Comparison of ENCODE assay signal across 31 cellular contexts in genomic region chr11:32008879-32009548, GRCh38.
"Had no signal": no experiment of that assay in that cellular context is flagged by ENCODE, and none has a peak within 500 bp of the region (broad histone marks: within the 10 kb centered on the region; RNA-seq: fewer than 3 reads in every experiment).

No MANE protein-coding gene starts in this region.

- H3K27ac ChIP-seq: brain microvascular endothelial cell, coronary artery, dorsolateral prefrontal cortex, esophagus muscularis mucosa, foreskin keratinocyte, gastrocnemius medialis, heart left ventricle had no signal

- H3K36me3 Mint-ChIP-seq: activated naive CD8-positive, alpha-beta T cell had no signal

- ATAC-seq: activated CD8-positive, alpha-beta T cell treated with anti-CD3 and anti-CD28 coated beads for 36 hours; activated T-cell treated with anti-CD3 and anti-CD28 coated beads, Interleukin-2, amount 50 U/mL, for 4 hours; activated T-helper 17 cell treated with anti-CD3 and anti-CD28 coated beads, Interleukin-2, amount 50 U/mL, for 72 hours; effector memory CD8-positive, alpha-beta T cell; foreskin keratinocyte; gastrocnemius medialis had no signal

- H3K9me3 ChIP-seq: esophagus muscularis mucosa, gastrocnemius medialis, heart left ventricle had no signal

- H3K4me1 ChIP-seq: esophagus muscularis mucosa, foreskin keratinocyte, gastrocnemius medialis, heart left ventricle had no signal

- H3K4me3 Mint-ChIP-seq: activated CD4-positive, alpha-beta T cell treated with anti-CD3 and anti-CD28 coated beads, Interleukin-2, amount 10 ng/mL, durations not matched to agents 7 days and 5 days; activated CD8-positive, alpha-beta T cell treated with anti-CD3 and anti-CD28 coated beads for 36 hours; activated naive CD8-positive, alpha-beta T cell; activated T-cell treated with anti-CD3 and anti-CD28 coated beads, Interleukin-2, amount 50 U/mL, for 4 hours; activated T-helper 17 cell treated with anti-CD3 and anti-CD28 coated beads, Interleukin-2, amount 50 U/mL, for 72 hours; central memory CD8-positive, alpha-beta T cell; dendritic cell treated with granulocyte-macrophage colony-stimulating factor and Interleukin-4, amounts not matched to agents 40 ng/mL and 50 ng/mL, for 4 days; effector memory CD8-positive, alpha-beta T cell had no signal

- H3K4me3 ChIP-seq: coronary artery, dorsolateral prefrontal cortex, esophagus muscularis mucosa, gastrocnemius medialis, heart left ventricle had no signal

- H3K4me1 Mint-ChIP-seq: activated CD4-positive, alpha-beta T cell treated with anti-CD3 and anti-CD28 coated beads, Interleukin-2, amount 10 ng/mL, durations not matched to agents 7 days and 5 days; activated T-helper 17 cell treated with anti-CD3 and anti-CD28 coated beads, Interleukin-2, amount 50 U/mL, for 72 hours; central memory CD8-positive, alpha-beta T cell had no signal

- DNase-seq: activated CD4-positive, alpha-beta T cell treated with anti-CD3 and anti-CD28 coated beads for 1 hour; activated CD4-positive, alpha-beta T cell treated with anti-CD3 and anti-CD28 coated beads for 4 hours; activated CD4-positive, alpha-beta T cell treated with anti-CD3 and anti-CD28 coated beads, Interleukin-2, amount 10 ng/mL, durations not matched to agents 7 days and 5 days; activated CD4-positive, alpha-beta T cell treated with anti-CD3 and anti-CD28 coated beads, Interleukin-2, amount 50 U/mL, for 4 hours; activated CD8-positive, alpha-beta memory T cell treated with anti-CD3 and anti-CD28 coated beads for 24 hours; activated CD8-positive, alpha-beta T cell treated with anti-CD3 and anti-CD28 coated beads for 36 hours; activated effector memory CD4-positive, alpha-beta T cell treated with Interleukin-2 at 50 U/mL for 16 hours; activated gamma-delta T cell treated with Interleukin-2 at 50 U/mL for 16 hours; activated naive CD4-positive, alpha-beta T cell treated with anti-CD3 and anti-CD28 coated beads, Interleukin-2, amount 50 U/mL, for 16 hours; activated naive CD4-positive, alpha-beta T cell treated with Interleukin-2 at 50 U/mL for 16 hours; activated T-cell treated with anti-CD3 and anti-CD28 coated beads, Interleukin-2, amount 50 U/mL, for 4 hours; amniotic stem cell; anterior cingulate cortex; brain microvascular endothelial cell; dorsolateral prefrontal cortex; effector CD4-positive, alpha-beta T cell; effector memory CD8-positive, alpha-beta T cell; erythroblast; foreskin keratinocyte; gastrocnemius medialis; glutamatergic neuron; heart left ventricle; T-helper 2 cell had no signal

- H3K27ac Mint-ChIP-seq: activated CD4-positive, alpha-beta T cell treated with anti-CD3 and anti-CD28 coated beads, Interleukin-2, amount 10 ng/mL, durations not matched to agents 7 days and 5 days; activated CD8-positive, alpha-beta T cell treated with anti-CD3 and anti-CD28 coated beads for 36 hours; activated naive CD8-positive, alpha-beta T cell; activated T-helper 17 cell treated with anti-CD3 and anti-CD28 coated beads, Interleukin-2, amount 50 U/mL, for 72 hours; dendritic cell treated with granulocyte-macrophage colony-stimulating factor and Interleukin-4, amounts not matched to agents 40 ng/mL and 50 ng/mL, for 4 days; effector memory CD8-positive, alpha-beta T cell had no signal

- H3K9me3 Mint-ChIP-seq: activated CD4-positive, alpha-beta T cell treated with anti-CD3 and anti-CD28 coated beads, Interleukin-2, amount 10 ng/mL, durations not matched to agents 7 days and 5 days; activated CD8-positive, alpha-beta T cell treated with anti-CD3 and anti-CD28 coated beads for 36 hours; activated T-cell treated with anti-CD3 and anti-CD28 coated beads, Interleukin-2, amount 50 U/mL, for 4 hours; activated T-helper 17 cell treated with anti-CD3 and anti-CD28 coated beads, Interleukin-2, amount 50 U/mL, for 72 hours; central memory CD8-positive, alpha-beta T cell; dendritic cell treated with granulocyte-macrophage colony-stimulating factor and Interleukin-4, amounts not matched to agents 40 ng/mL and 50 ng/mL, for 4 days; effector memory CD8-positive, alpha-beta T cell had no signal

- FAIRE-seq: astrocyte, bronchial epithelial cell had no signal

- H3K36me3 ChIP-seq: brain microvascular endothelial cell, esophagus muscularis mucosa, gastrocnemius medialis, heart left ventricle had no signal
